In the genomic region with DNA sequence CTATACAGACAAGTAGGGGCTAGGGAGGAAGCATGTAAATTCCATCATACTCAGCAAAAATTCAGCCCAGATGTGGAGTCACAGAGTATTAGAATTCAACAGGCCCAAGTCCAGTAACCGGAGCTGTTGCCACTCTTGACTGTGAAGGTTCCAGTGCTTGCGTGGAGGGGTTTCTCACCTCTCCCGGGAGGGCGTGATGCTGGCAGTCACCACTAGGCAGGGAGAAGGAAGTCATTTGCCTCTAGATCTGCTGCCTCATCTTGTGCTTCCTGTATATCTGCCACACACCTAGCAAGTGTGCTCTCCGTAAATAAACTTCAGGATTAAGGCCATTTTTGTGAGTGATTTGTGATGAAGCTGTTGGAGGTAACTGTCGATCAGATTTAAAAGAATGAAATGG, we compare ENCODE assay signal across 9 cellular contexts. TPM values are rescaled to one million over a fixed set of nuclear protein-coding genes. Genes with fewer than 3 reads are reported as not detected.
DNase-seq lines count a peak whose midpoint lies in the region; ATAC-seq, FAIRE-seq and TF ChIP-seq lines count a peak whose summit lies in the region.
"Had no signal": no experiment of that assay in that cellular context is flagged by ENCODE, and none has a peak within 500 bp of the region (broad histone marks: within the 10 kb centered on the region; RNA-seq: fewer than 3 reads in every experiment).

No MANE protein-coding gene starts in this region.

- TF ChIP-seq POLR2A in GM12878 (IDR thresholded peaks at IDR 0.05; ENCODE audit: low read depth, low read length): peak; percentile 32; the same call in 1 of the 2 replicates
- no peak for TF ChIP-seq POLR2A in right lobe of liver (IDR thresholded peaks at IDR 0.05)
- TF ChIP-seq POLR2A in prostate gland (IDR thresholded peaks at IDR 0.05): no peak

- BruUV-seq in GM12878 (replicated peaks; lab: Mats Ljungman, UMichigan): no TSS peak

- H3K27me3 ChIP-seq in GM12878 (replicated peaks in 1 of 2; ENCODE audit: control insufficient read depth in 2 of 2, insufficient read depth in 2 of 2, low read length in 1 of 2) (no peaks in the 10 kb centered on the region), right lobe of liver (no peaks in the 10 kb centered on the region), prostate gland (replicated peaks; ENCODE audit: insufficient read depth) (no peaks in the 10 kb centered on the region)

- H3K4me2 ChIP-seq in GM12878 (ENCODE audit: control insufficient read depth, insufficient read depth): peak overlapping the region; percentile 86

- no peak overlapping the region for H3K9ac ChIP-seq in GM12878 (ENCODE audit: control insufficient read depth, insufficient read depth, low read length)

- SMC1A ChIA-PET in GM12878 (lab: Charles Lee; ENCODE audit: uncharacterized antibody, unreplicated experiment): interaction anchor here (0.8 to 9.9 kb wide), 11 partner anchors 8 to 52 kb away, joined by 3 to 86 read pairs (median 7); no protein-coding TSS in a partner anchor

- H3K4me3 ChIP-seq in GM12878 (no peak overlapping the region), right lobe of liver (no peak overlapping the region), prostate gland (no peak overlapping the region)

- in situ Hi-C loops in GM12878 (cut with MboI): no loop called here

- H3K4me1 ChIP-seq in GM12878 (ENCODE audit: control insufficient read depth, insufficient read depth, low read length): peaks cover 23% of the 10 kb centered on the region
- peaks cover 0 to 35% (median 3%) of the 10 kb centered on the region in 4 donors for H3K4me1 ChIP-seq in right lobe of liver
- no peaks in the 10 kb centered on the region for H3K4me1 ChIP-seq in prostate gland (replicated peaks)

- WGBS in GM12878 (ENCODE audit: insufficient coverage, insufficient replicate concordance, low lambda C conversion rate, missing lambda C conversion rate): 22% methylated on average over 6 of the region's 6 CpGs
- 40% methylated on average over 5 of the region's 6 CpGs for WGBS in right lobe of liver (ENCODE audit: insufficient coverage, low coverage, low lambda C conversion rate, missing lambda C conversion rate)
- WGBS in prostate gland: 54% methylated on average over 6 of the region's 6 CpGs

- peak overlapping the region; percentile 48 for H2AFZ ChIP-seq in GM12878 (ENCODE audit: control insufficient read depth, low read depth, low read length)

- no peak for TF ChIP-seq RAD21 in GM12878 (IDR thresholded peaks at IDR 0.05; ENCODE audit: insufficient read depth, low read depth, low read length)

- peaks cover 4% of the 10 kb centered on the region; the same call in 1 of the 2 replicates for H3K79me2 ChIP-seq in GM12878 (ENCODE audit: control insufficient read depth, insufficient read depth, low read length)

- peak; percentile 88 for FAIRE-seq in GM12878 (lab: Jason Lieb, UNC)
- FAIRE-seq: colon had no signal

- H4K20me1 ChIP-seq in GM12878 (ENCODE audit: control insufficient read depth, insufficient read depth): no peaks in the 10 kb centered on the region; the same call in 1 of the 2 replicates

- RAD21 ChIA-PET in GM12878 (lab: Charles Lee; ENCODE audit: unreplicated experiment): interaction anchor here (0.8 to 2.9 kb wide), 10 partner anchors 8 to 39 kb away, joined by 3 to 10 read pairs (median 4); no protein-coding TSS in a partner anchor

- DNase-seq in GDM1 (lab: John Stamatoyannopoulos, UW) (peak; percentile 45), LHCN-M2 (ENCODE audit: low read depth) (peak; percentile 39), T-helper 1 cell (peak; percentile 35 to 78 (median 49)), GM12878 (ENCODE audit: low read depth, low spot score) (peak; percentile 11), right lobe of liver (no peak), prostate gland (ENCODE audit: low spot score) (no peak)
- DNase-seq in stimulated activated CD8-positive, alpha-beta memory T cell treated with anti-CD3 and anti-CD28 coated beads, Interleukin-7, amount 100 ng/mL, for 48 hours (ENCODE audit: extremely low read depth in 1 of 2, low read depth in 1 of 2): peak; percentile 29 to 59

- H3K9me3 ChIP-seq in GM12878 (replicated peaks; ENCODE audit: control insufficient read depth, insufficient read depth, low read length) (no peaks in the 10 kb centered on the region; the same call in 1 of the 3 replicates), right lobe of liver (no peaks in the 10 kb centered on the region), prostate gland (no peaks in the 10 kb centered on the region)

- POLR2A ChIA-PET in GM12878 (lab: Charles Lee): interaction anchor here (0.7 to 4.9 kb wide), 6 partner anchors 11 to 47 kb away, joined by 3 to 24 read pairs (median 7); no protein-coding TSS in a partner anchor

- ATAC-seq in GM12878 (peak; percentile 49), right lobe of liver (peak in 2 of 4 donors; percentile 9 to 11), GM18861 (IDR thresholded peaks at IDR 0.05; ENCODE audit: unreplicated experiment) (no peak)

- TF ChIP-seq EP300 in GM12878 (IDR thresholded peaks at IDR 0.05; ENCODE audit: borderline replicate concordance in 1 of 2, control insufficient read depth in 1 of 2, low read depth in 2 of 2, low read length in 2 of 2): no peak

- no peaks in the 10 kb centered on the region; a peak in 1 of 4 replicates for H3K36me3 ChIP-seq in GM12878 (ENCODE audit: control insufficient read depth in 2 of 2, insufficient read depth in 2 of 2, low read length in 1 of 2)
- H3K36me3 ChIP-seq in right lobe of liver: no peaks in the 10 kb centered on the region
- no peaks in the 10 kb centered on the region for H3K36me3 ChIP-seq in prostate gland

- H3K27ac ChIP-seq in GM12878 (ENCODE audit: control insufficient read depth, insufficient read depth) (no peak overlapping the region; the same call in 1 of the 2 replicates), right lobe of liver (peak overlapping the region; percentile 92 to 96 (median 93)), prostate gland (peak overlapping the region in 1 of 2 donors; percentile 84)

- TF ChIP-seq CTCF in GM12878 (IDR thresholded peaks at IDR 0.05 in 2 of 3, conservative IDR thresholded peaks at IDR 0.05 in 1 of 3; ENCODE audit: control insufficient read depth in 2 of 3, extremely low read depth in 1 of 3, insufficient read depth in 1 of 3, low read depth in 3 of 3, low read length in 3 of 3) (peak in 2 of 3 experiments; percentile 19 to 47; a peak in 2 of 6 replicates), right lobe of liver (IDR thresholded peaks at IDR 0.05) (peak in 2 of 4 donors; percentile 6 to 30), prostate gland (IDR thresholded peaks at IDR 0.05) (peak in 1 of 4 experiments; percentile 26)

- CTCF ChIA-PET in GM12878 (lab: Yijun Ruan, JAX): interaction anchor here (1.2 to 4.9 kb wide), 7 partner anchors 10 to 57 kb away, joined by 4 to 35 read pairs (median 7); no protein-coding TSS in a partner anchor

- intact Hi-C loops in GM12878 (cut with micrococcal nuclease; ENCODE audit: unreplicated experiment) (loop anchor here (5.0 kb wide), 1 partner anchor 56 kb away; no protein-coding TSS in a partner anchor), right lobe of liver (cut with DNase I) (no loop called here), prostate gland (cut with DNase I) (loop anchor here (5.0 kb wide), 2 partner anchors 34 to 74 kb away; no protein-coding TSS in a partner anchor)

RNA-seq across cellular contexts. Expression of gene CKLF, which starts 1.0 kb away (rescaled TPM):
- 84.8 and 111 TPM in 2 replicates for total RNA-seq in LHCN-M2 (2014; rRNA removed)
- 137 TPM for polyA plus RNA-seq in LHCN-M2 (2012)
- 15.8 and 18.7 TPM in 2 replicates for total RNA-seq in GM12878 (2013; cell fraction: nucleolus; rRNA removed)
- total RNA-seq in GM12878 (2014; rRNA removed): 56.8 and 61.6 TPM in 2 replicates
- 46.7 and 47.1 TPM in 2 replicates for total RNA-seq in GM12878 (2014; rRNA removed; fragmentation: Illumina TruSeq; extraction: Trizol)
- 40.1 and 40.8 TPM in 2 replicates for total RNA-seq in GM12878 (2021)
- 41.0 TPM for polyA plus RNA-seq in GM12878 (2011; ENCODE audit: low read depth)
- polyA plus RNA-seq in GM12878 (2011; rRNA removed): 117 and 152 TPM in 2 replicates
- 213 and 224 TPM in 2 replicates for polyA plus RNA-seq in GM12878 (2011; cell fraction: cytosol; rRNA removed)
- polyA plus RNA-seq in GM12878 (2011; cell fraction: nucleus; rRNA removed): 81.0 and 88.5 TPM in 2 replicates
- 46.6 and 59.5 TPM in 2 replicates for polyA plus RNA-seq in GM12878 (2012)
- 24.0 and 60.0 TPM in 2 replicates for polyA plus RNA-seq in GM12878 (2014; fragmentation: Illumina TruSeq; extraction: Trizol)
- 100 to 1,000 TPM; 181 to 193 TPM for polyA plus RNA-seq in GM12878 (2014; fragmentation: Nextera tagmentation; extraction: Ambion mirVana)
- polyA plus RNA-seq in GM12878 (2014; rRNA removed): 75.6 and 80.0 TPM in 2 replicates
- 100 to 1,000 TPM; 142 to 143 TPM for polyA plus RNA-seq in GM12878 (2016; fragmentation: Nextera tagmentation; extraction: Ambion mirVana)
- polyA minus RNA-seq in GM12878 (2011; rRNA and poly(A)+ RNA removed): 46.0 and 47.9 TPM in 2 replicates
- 18.3 and 23.1 TPM in 2 replicates for polyA minus RNA-seq in GM12878 (2011; cell fraction: cytosol; rRNA and poly(A)+ RNA removed)
- polyA minus RNA-seq in GM12878 (2011; cell fraction: nucleus; rRNA and poly(A)+ RNA removed): 11.4 and 13.1 TPM in 2 replicates
- 10 to 100 TPM in 4 of 6 experiments, 1 to 10 TPM in 2; 8.4 to 30.5 (median 14.0) TPM for total RNA-seq in right lobe of liver
- 10 to 100 TPM; 20.5 to 28.3 TPM for total RNA-seq in prostate gland

RNA-seq across cellular contexts. Expression of gene TK2, which starts 1.4 kb away (rescaled TPM):
- total RNA-seq in LHCN-M2 (2014; rRNA removed): 38.2 and 40.6 TPM in 2 replicates
- 24.9 TPM for polyA plus RNA-seq in LHCN-M2 (2012)
- 8.2 and 8.6 TPM in 2 replicates for total RNA-seq in GM12878 (2013; cell fraction: nucleolus; rRNA removed)
- 2.5 and 4.6 TPM in 2 replicates for total RNA-seq in GM12878 (2014; rRNA removed)
- 2.8 and 3.5 TPM in 2 replicates for total RNA-seq in GM12878 (2014; rRNA removed; fragmentation: Illumina TruSeq; extraction: Trizol)
- 3.4 and 3.5 TPM in 2 replicates for total RNA-seq in GM12878 (2021)
- polyA plus RNA-seq in GM12878 (2011; ENCODE audit: low read depth): 2.8 TPM
- polyA plus RNA-seq in GM12878 (2011; rRNA removed): 12.4 and 16.1 TPM in 2 replicates
- polyA plus RNA-seq in GM12878 (2011; cell fraction: cytosol; rRNA removed): 9.7 and 10.5 TPM in 2 replicates
- 24.8 and 27.5 TPM in 2 replicates for polyA plus RNA-seq in GM12878 (2011; cell fraction: nucleus; rRNA removed)
- polyA plus RNA-seq in GM12878 (2012): 4.2 and 4.6 TPM in 2 replicates
- polyA plus RNA-seq in GM12878 (2014; fragmentation: Illumina TruSeq; extraction: Trizol): 2.6 and 4.5 TPM in 2 replicates
- polyA plus RNA-seq in GM12878 (2014; fragmentation: Nextera tagmentation; extraction: Ambion mirVana): 1 to 10 TPM; 1.3 TPM
- 3.2 and 4.0 TPM in 2 replicates for polyA plus RNA-seq in GM12878 (2014; rRNA removed)
- polyA plus RNA-seq in GM12878 (2016; fragmentation: Nextera tagmentation; extraction: Ambion mirVana): 1 to 10 TPM; 3.3 to 5.1 TPM
- 13.9 and 19.0 TPM in 2 replicates for polyA minus RNA-seq in GM12878 (2011; rRNA and poly(A)+ RNA removed)
- 1.5 and 4.0 TPM in 2 replicates for polyA minus RNA-seq in GM12878 (2011; cell fraction: cytosol; rRNA and poly(A)+ RNA removed)
- polyA minus RNA-seq in GM12878 (2011; cell fraction: nucleus; rRNA and poly(A)+ RNA removed): 6.3 and 9.0 TPM in 2 replicates
- total RNA-seq in right lobe of liver: 10 to 100 TPM; 25.8 to 41.7 (median 33.6) TPM
- total RNA-seq in prostate gland: 10 to 100 TPM; 28.1 to 45.9 TPM

RNA-seq across cellular contexts. Expression of gene CMTM1, which starts 14.9 kb away (rescaled TPM):
- 3.7 and 4.3 TPM in 2 replicates for total RNA-seq in LHCN-M2 (2014; rRNA removed)
- 2.2 TPM for polyA plus RNA-seq in LHCN-M2 (2012)
- total RNA-seq in GM12878 (2013; cell fraction: nucleolus; rRNA removed): 3.7 and 4.3 TPM in 2 replicates
- 0.60 and 1.8 TPM in 2 replicates for total RNA-seq in GM12878 (2014; rRNA removed)
- 0.67 and 0.69 TPM in 2 replicates for total RNA-seq in GM12878 (2014; rRNA removed; fragmentation: Illumina TruSeq; extraction: Trizol)
- 3.0 TPM in 2 replicates for total RNA-seq in GM12878 (2021)
- not detected for polyA plus RNA-seq in GM12878 (2011; ENCODE audit: low read depth)
- polyA plus RNA-seq in GM12878 (2011; rRNA removed): 0.65 and 1.2 TPM in 2 replicates
- 2.1 and 2.9 TPM in 2 replicates for polyA plus RNA-seq in GM12878 (2011; cell fraction: cytosol; rRNA removed)
- polyA plus RNA-seq in GM12878 (2011; cell fraction: nucleus; rRNA removed): 2.5 and 4.3 TPM in 2 replicates
- 0.41 and 0.51 TPM in 2 replicates for polyA plus RNA-seq in GM12878 (2012)
- polyA plus RNA-seq in GM12878 (2014; fragmentation: Illumina TruSeq; extraction: Trizol): 0.09 TPM in 1 of 2 replicates, not detected in the other
- polyA plus RNA-seq in GM12878 (2014; fragmentation: Nextera tagmentation; extraction: Ambion mirVana): not detected
- polyA plus RNA-seq in GM12878 (2014; rRNA removed): 1.00 and 1.3 TPM in 2 replicates
- 1 to 10 TPM; 1.6 to 1.7 TPM for polyA plus RNA-seq in GM12878 (2016; fragmentation: Nextera tagmentation; extraction: Ambion mirVana)
- 0.80 and 1.9 TPM in 2 replicates for polyA minus RNA-seq in GM12878 (2011; rRNA and poly(A)+ RNA removed)
- 1.2 and 1.5 TPM in 2 replicates for polyA minus RNA-seq in GM12878 (2011; cell fraction: cytosol; rRNA and poly(A)+ RNA removed)
- polyA minus RNA-seq in GM12878 (2011; cell fraction: nucleus; rRNA and poly(A)+ RNA removed): 2.3 and 6.2 TPM in 2 replicates
- 1 to 10 TPM in 2 of 6 experiments, under 1 TPM in 3, not detected in 1; 0.69 to 1.6 (median 0.90) TPM for total RNA-seq in right lobe of liver
- 1 to 10 TPM; 1.5 to 2.6 TPM for total RNA-seq in prostate gland

RNA-seq across cellular contexts. Expression of gene CMTM2, which starts 27.9 kb away (rescaled TPM):
- not detected in 2 replicates for total RNA-seq in LHCN-M2 (2014; rRNA removed)
- polyA plus RNA-seq in LHCN-M2 (2012): 0.07 TPM
- not detected in 2 replicates for total RNA-seq in GM12878 (2013; cell fraction: nucleolus; rRNA removed)
- 0.34 TPM in 1 of 2 replicates, not detected in the other for total RNA-seq in GM12878 (2014; rRNA removed)
- not detected in 2 replicates for total RNA-seq in GM12878 (2014; rRNA removed; fragmentation: Illumina TruSeq; extraction: Trizol)
- not detected in 2 replicates for total RNA-seq in GM12878 (2021)
- not detected for polyA plus RNA-seq in GM12878 (2011; ENCODE audit: low read depth)
- not detected in 2 replicates for polyA plus RNA-seq in GM12878 (2011; rRNA removed)
- polyA plus RNA-seq in GM12878 (2011; cell fraction: cytosol; rRNA removed): 0.04 TPM in 1 of 2 replicates, not detected in the other
- polyA plus RNA-seq in GM12878 (2011; cell fraction: nucleus; rRNA removed): not detected in 2 replicates
- polyA plus RNA-seq in GM12878 (2012): not detected in 2 replicates
- polyA plus RNA-seq in GM12878 (2014; fragmentation: Illumina TruSeq; extraction: Trizol): not detected in 2 replicates
- not detected for polyA plus RNA-seq in GM12878 (2014; fragmentation: Nextera tagmentation; extraction: Ambion mirVana)
- polyA plus RNA-seq in GM12878 (2014; rRNA removed): 0.26 TPM in 1 of 2 replicates, not detected in the other
- polyA plus RNA-seq in GM12878 (2016; fragmentation: Nextera tagmentation; extraction: Ambion mirVana): not detected
- not detected in 2 replicates for polyA minus RNA-seq in GM12878 (2011; rRNA and poly(A)+ RNA removed)
- not detected in 2 replicates for polyA minus RNA-seq in GM12878 (2011; cell fraction: cytosol; rRNA and poly(A)+ RNA removed)
- polyA minus RNA-seq in GM12878 (2011; cell fraction: nucleus; rRNA and poly(A)+ RNA removed): not detected in 2 replicates
- under 1 TPM in 3 of 6 experiments, not detected in 3; 0.44 to 0.83 (median 0.55) TPM for total RNA-seq in right lobe of liver
- 10 to 100 TPM in 1 of 2 donors, not detected in 1; 62.9 TPM for total RNA-seq in prostate gland

RNA-seq across cellular contexts. Expression of gene CMTM3, which starts 53.1 kb away (rescaled TPM):
- total RNA-seq in LHCN-M2 (2014; rRNA removed) (25.5 and 30.2 TPM in 2 replicates), GM12878 (2014; rRNA removed) (11.7 and 12.8 TPM in 2 replicates), GM12878 (2014; rRNA removed; fragmentation: Illumina TruSeq; extraction: Trizol) (10.9 and 11.7 TPM in 2 replicates), GM12878 (2021) (31.5 and 35.5 TPM in 2 replicates), right lobe of liver (1 to 10 TPM; 1.6 to 9.6 (median 5.4) TPM), prostate gland (100 to 1,000 TPM in 1 of 2 donors, 10 to 100 TPM in 1; 10.7 to 133 TPM)
- polyA plus RNA-seq in LHCN-M2 (2012): 43.9 TPM
- total RNA-seq in GM12878 (2013; cell fraction: nucleolus; rRNA removed): 11.5 and 12.5 TPM in 2 replicates
- polyA plus RNA-seq in GM12878 (2011; ENCODE audit: low read depth): 9.4 TPM
- polyA plus RNA-seq in GM12878 (2011; rRNA removed) (28.7 and 47.4 TPM in 2 replicates), GM12878 (2014; fragmentation: Illumina TruSeq; extraction: Trizol) (16.0 and 25.2 TPM in 2 replicates), GM12878 (2014; fragmentation: Nextera tagmentation; extraction: Ambion mirVana) (10 to 100 TPM in 1 of 2 experiments, 1 to 10 TPM in 1; 5.4 to 16.0 TPM), GM12878 (2014; rRNA removed) (32.0 and 37.1 TPM in 2 replicates), GM12878 (2016; fragmentation: Nextera tagmentation; extraction: Ambion mirVana) (10 to 100 TPM; 38.8 to 42.3 TPM)
- 49.0 and 53.8 TPM in 2 replicates for polyA plus RNA-seq in GM12878 (2011; cell fraction: cytosol; rRNA removed)
- polyA plus RNA-seq in GM12878 (2011; cell fraction: nucleus; rRNA removed): 34.3 and 35.4 TPM in 2 replicates
- polyA plus RNA-seq in GM12878 (2012): 13.6 and 14.5 TPM in 2 replicates
- polyA minus RNA-seq in GM12878 (2011; rRNA and poly(A)+ RNA removed): 23.6 and 48.8 TPM in 2 replicates
- polyA minus RNA-seq in GM12878 (2011; cell fraction: cytosol; rRNA and poly(A)+ RNA removed): 10.1 and 12.2 TPM in 2 replicates
- 8.3 and 16.8 TPM in 2 replicates for polyA minus RNA-seq in GM12878 (2011; cell fraction: nucleus; rRNA and poly(A)+ RNA removed)

Comparison
In these comparisons a context has a peak if more than half of its experiments do, and no peak if none do; other contexts are left out.
1. DNase-seq: peak in GDM1 (single experiment), LHCN-M2 (single experiment), T-helper 1 cell (5 of 5), GM12878 (single experiment) and stimulated activated CD8-positive, alpha-beta memory T cell treated with anti-CD3 and anti-CD28 coated beads, Interleukin-7, amount 100 ng/mL, for 48 hours (2 of 2); none in right lobe of liver (0 of 3) and prostate gland (single experiment).
2. intact Hi-C loops: an anchor here in GM12878 (5.0 kb wide) and prostate gland (5.0 kb wide); none called in right lobe of liver.